ENCODE assay signal across 8 cellular contexts in the genomic region with DNA sequence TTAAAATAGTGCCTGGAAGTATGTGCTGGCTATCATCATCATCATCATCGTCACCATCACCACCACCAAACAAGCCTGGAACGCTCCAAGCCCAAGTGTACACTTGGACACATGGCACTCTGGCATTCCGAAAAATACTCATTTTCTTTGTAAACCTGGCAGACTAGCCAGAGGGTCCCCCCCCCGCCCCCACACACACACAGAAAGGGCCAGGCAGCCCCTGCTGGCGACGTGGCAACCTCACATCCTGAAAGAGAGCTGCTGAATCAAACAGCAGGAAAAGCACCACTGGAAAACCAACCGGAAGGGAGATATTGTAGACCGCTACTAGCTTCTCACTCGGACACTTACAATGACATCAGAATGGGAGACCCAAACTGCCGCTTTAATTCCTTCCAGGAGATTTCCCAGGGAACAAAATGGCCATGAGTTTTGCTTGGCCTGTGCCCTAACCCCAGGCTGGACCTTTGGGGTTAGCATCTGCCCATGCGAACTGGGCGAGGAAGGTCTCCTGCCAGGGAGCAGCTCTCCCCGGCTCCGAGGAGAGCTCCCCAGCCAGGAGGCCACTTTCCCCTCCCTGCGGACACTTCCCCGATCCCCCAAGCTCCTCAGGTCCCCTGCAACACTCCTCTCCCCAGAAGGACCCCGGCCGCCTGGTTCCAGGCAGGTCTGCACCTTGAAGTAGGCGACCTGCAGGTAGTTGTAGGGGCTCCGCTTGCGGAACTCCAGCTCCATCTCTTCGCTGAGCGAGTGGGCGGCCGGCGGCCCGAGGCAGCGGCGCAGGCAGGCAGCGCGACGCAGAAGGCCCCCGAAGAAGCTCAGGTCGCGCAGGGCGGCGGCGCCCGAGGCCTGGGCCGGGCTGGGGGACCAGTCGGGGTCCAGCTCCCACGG. TPM values are rescaled to one million over a fixed set of nuclear protein-coding genes. Genes with fewer than 3 reads are reported as not detected.
DNase-seq lines count a peak whose midpoint lies in the region; ATAC-seq, FAIRE-seq and TF ChIP-seq lines count a peak whose summit lies in the region.

No MANE protein-coding gene starts in this region.

- peak in 4 of 5 donors; percentile 6 to 60 (median 18) for DNase-seq in CD8-positive, alpha-beta memory T cell
- DNase-seq in NCI-H748 treated with DMSO at 0.1 percent for 48 hours (lab: John Stamatoyannopoulos, UW) (peak; percentile 99), osteoblast (ENCODE audit: insufficient read length, low spot score, missing footprints) (peak; percentile 90), urothelium cell line (ENCODE audit: low spot score) (peak; percentile 83)
- DNase-seq in activated T-cell treated with anti-CD3 and anti-CD28 coated beads, Interleukin-2, amount 50 U/mL, for 48 hours: peak; percentile 72 to 78

- CTCF ChIA-PET in CD8-positive, alpha-beta memory T cell (lab: Charles Lee): interaction anchor here (0.6 to 3.1 kb wide), 15 partner anchors 8 to 428 kb away, joined by 3 to 17 read pairs (median 5); partner anchors contain the start of genes PPIH and ZNF691

- TF ChIP-seq EP300 in gastroesophageal sphincter (IDR thresholded peaks at IDR 0.05): no peak

- no peaks in the 10 kb centered on the region for H3K27me3 Mint-ChIP-seq in CD8-positive, alpha-beta memory T cell

- peak overlapping the region; percentile 93 for H2AFZ ChIP-seq in osteoblast (ENCODE audit: low read length)

- H3K36me3 Mint-ChIP-seq in CD8-positive, alpha-beta memory T cell: peaks cover 0 to 35% (median 5%) of the 10 kb centered on the region in 3 donors

- no peaks in the 10 kb centered on the region for H3K27me3 ChIP-seq in CD8-positive, alpha-beta memory T cell (ENCODE audit: insufficient read depth, low read length, poor library complexity, severe bottlenecking)
- H3K27me3 ChIP-seq in gastroesophageal sphincter (no peaks in the 10 kb centered on the region), osteoblast (ENCODE audit: insufficient read depth, low read length) (no peaks in the 10 kb centered on the region)

- ATAC-seq in GM19351 (IDR thresholded peaks at IDR 0.05; ENCODE audit: unreplicated experiment) (peak; percentile 27), HG03442 (IDR thresholded peaks at IDR 0.05; ENCODE audit: unreplicated experiment) (peak; percentile 20), gastroesophageal sphincter (peak; percentile 6)

- WGBS in gastroesophageal sphincter (ENCODE audit: low coverage in 1 of 2), 2 donors: 0% methylated on average over 3 to 8 of the region's 42 CpGs

- H3K4me3 ChIP-seq in CD8-positive, alpha-beta memory T cell (ENCODE audit: low read length): peak overlapping the region; percentile 73
- H3K4me3 ChIP-seq in gastroesophageal sphincter: peak overlapping the region; percentile 69 to 96
- H3K4me3 ChIP-seq in osteoblast (ENCODE audit: insufficient read depth, low read length): peak overlapping the region; percentile 99

- TF ChIP-seq CTCF in gastroesophageal sphincter (IDR thresholded peaks at IDR 0.05): peak in 3 of 4 experiments; percentile 55 to 57 (median 56)
- peak; percentile 52 for TF ChIP-seq CTCF in osteoblast (IDR thresholded peaks at IDR 0.05; ENCODE audit: extremely low read depth, low read depth, low read length)

- peak overlapping the region; percentile 77 for H3K4me2 ChIP-seq in osteoblast (ENCODE audit: insufficient read depth, low read length)

- H3K9me3 ChIP-seq in CD8-positive, alpha-beta memory T cell (ENCODE audit: low read length): no peaks in the 10 kb centered on the region
- H3K9me3 ChIP-seq in gastroesophageal sphincter: no peaks in the 10 kb centered on the region
- H3K9me3 ChIP-seq in osteoblast (ENCODE audit: low read depth, low read length): no peaks in the 10 kb centered on the region

- H3K79me2 ChIP-seq in osteoblast (ENCODE audit: insufficient read depth, low read length): peaks cover 90% of the 10 kb centered on the region

- H3K36me3 ChIP-seq in CD8-positive, alpha-beta memory T cell (ENCODE audit: insufficient read depth, low read length): no peaks in the 10 kb centered on the region
- H3K36me3 ChIP-seq in gastroesophageal sphincter (peaks cover 0 to 16% of the 10 kb centered on the region in 2 donors), osteoblast (ENCODE audit: insufficient read depth, low read length) (peaks cover 13% of the 10 kb centered on the region)

- H3K27ac Mint-ChIP-seq in CD8-positive, alpha-beta memory T cell: peak overlapping the region in 2 of 8 donors; percentile 78 to 88

- H3K4me1 ChIP-seq in CD8-positive, alpha-beta memory T cell (ENCODE audit: insufficient read depth, low read length): peaks cover 36% of the 10 kb centered on the region
- H3K4me1 ChIP-seq in gastroesophageal sphincter: peaks cover 0 to 62% (median 11%) of the 10 kb centered on the region in 3 donors
- peaks cover 20% of the 10 kb centered on the region for H3K4me1 ChIP-seq in osteoblast (ENCODE audit: insufficient read depth, low read length)

- TF ChIP-seq POLR2A in gastroesophageal sphincter (IDR thresholded peaks at IDR 0.05): no peak

- H4K20me1 ChIP-seq in osteoblast (ENCODE audit: insufficient read depth, low read length): peaks cover 19% of the 10 kb centered on the region

- H3K27ac ChIP-seq in CD8-positive, alpha-beta memory T cell (ENCODE audit: low read depth, low read length): peak overlapping the region; percentile 80
- peak overlapping the region; percentile 64 to 98 (median 95) for H3K27ac ChIP-seq in gastroesophageal sphincter
- peak overlapping the region; percentile 88 for H3K27ac ChIP-seq in osteoblast (ENCODE audit: low read depth, low read length)

- peak; percentile 13 for FAIRE-seq in urothelium cell line (lab: Jason Lieb, UNC)

- H3K4me1 Mint-ChIP-seq in CD8-positive, alpha-beta memory T cell: peaks cover 23 to 42% (median 33%) of the 10 kb centered on the region in 3 donors

- no peaks in the 10 kb centered on the region for H3K9me3 Mint-ChIP-seq in CD8-positive, alpha-beta memory T cell

- POLR2A ChIA-PET in CD8-positive, alpha-beta memory T cell (lab: Charles Lee): interaction anchor here (0.6 to 2.8 kb wide), 17 partner anchors 18 to 446 kb away, joined by 3 to 45 read pairs (median 4); partner anchors contain the start of genes CCDC30, ERMAP, PPIH and SVBP

- H3K4me3 Mint-ChIP-seq in CD8-positive, alpha-beta memory T cell: no peak overlapping the region

RNA-seq across cellular contexts. Expression of gene P3H1, which starts 0.8 kb away (rescaled TPM):
- 10 to 100 TPM; 35.6 to 38.5 TPM for total RNA-seq in CD8-positive, alpha-beta memory T cell
- 11.1 TPM for polyA plus RNA-seq in CD8-positive, alpha-beta memory T cell
- total RNA-seq in gastroesophageal sphincter (10 to 100 TPM; 21.7 to 27.4 (median 23.0) TPM), osteoblast (209 and 213 TPM in 2 replicates)

RNA-seq across cellular contexts. Expression of gene C1orf50, which starts 1.0 kb away (rescaled TPM):
- total RNA-seq in CD8-positive, alpha-beta memory T cell: 1 to 10 TPM; 5.4 to 8.7 TPM
- 3.5 TPM for polyA plus RNA-seq in CD8-positive, alpha-beta memory T cell
- total RNA-seq in gastroesophageal sphincter (1 to 10 TPM; 4.0 to 8.8 (median 8.0) TPM), osteoblast (4.7 and 5.9 TPM in 2 replicates)

RNA-seq across cellular contexts. Expression of gene TMEM269, which starts 18.7 kb away (rescaled TPM):
- under 1 TPM; 0.16 to 0.20 TPM for total RNA-seq in CD8-positive, alpha-beta memory T cell
- not detected for polyA plus RNA-seq in CD8-positive, alpha-beta memory T cell
- total RNA-seq in gastroesophageal sphincter (under 1 TPM in 1 of 4 donors, not detected in 3; 0.12 TPM), osteoblast (under 0.01 TPM in 2 replicates)

RNA-seq across cellular contexts. Expression of gene CLDN19, which starts 26.0 kb away (rescaled TPM):
- total RNA-seq in CD8-positive, alpha-beta memory T cell: not detected
- polyA plus RNA-seq in CD8-positive, alpha-beta memory T cell: not detected
- total RNA-seq in gastroesophageal sphincter (1 to 10 TPM in 1 of 4 donors, not detected in 3; 1.5 TPM), osteoblast (not detected in 2 replicates)

RNA-seq across cellular contexts. Expression of gene ERMAP, which starts 50.8 kb away (rescaled TPM):
- total RNA-seq in CD8-positive, alpha-beta memory T cell: 1 to 10 TPM; 3.5 to 3.6 TPM
- 3.1 TPM for polyA plus RNA-seq in CD8-positive, alpha-beta memory T cell
- total RNA-seq in gastroesophageal sphincter: 10 to 100 TPM in 2 of 4 donors, 1 to 10 TPM in 2; 9.4 to 14.6 (median 10.5) TPM
- total RNA-seq in osteoblast: 21.7 and 29.2 TPM in 2 replicates

Comparison
In these comparisons a context has a peak if more than half of its experiments do, and no peak if none do; other contexts are left out.
1. Peak in every context shown above with its lines: DNase-seq, ATAC-seq, H3K4me3 ChIP-seq and H3K27ac ChIP-seq.
2. DNase-seq: peak in every context shown above with its lines; median percentile 99 in NCI-H748 treated with DMSO at 0.1 percent for 48 hours; 90 in osteoblast; 83 in urothelium cell line; 75 in activated T-cell treated with anti-CD3 and anti-CD28 coated beads, Interleukin-2, amount 50 U/mL, for 48 hours; 18 in CD8-positive, alpha-beta memory T cell.